ENCODE assay signal across 8 cellular contexts in genomic region chr7:144391823-144392255, GRCh38. TPM values are rescaled to one million over a fixed set of nuclear protein-coding genes. Genes with fewer than 3 reads are reported as not detected.
DNase-seq lines count a peak whose midpoint lies in the region; ATAC-seq and TF ChIP-seq lines count a peak whose summit lies in the region.

No MANE protein-coding gene starts in this region.

- H3K27ac Mint-ChIP-seq in activated CD8-positive, alpha-beta memory T cell treated with anti-CD3 and anti-CD28 coated beads, Interleukin-2, amount 10 ng/mL, durations not matched to agents 7 days and 5 days = no peak overlapping the region

- peaks cover 5% of the 10 kb centered on the region for H3K27me3 Mint-ChIP-seq in activated CD8-positive, alpha-beta memory T cell treated with anti-CD3 and anti-CD28 coated beads, Interleukin-2, amount 10 ng/mL, durations not matched to agents 7 days and 5 days

- DNase-seq in activated CD8-positive, alpha-beta memory T cell treated with anti-CD3 and anti-CD28 coated beads, Interleukin-2, amount 10 ng/mL, durations not matched to agents 7 days and 5 days = no peak
- no peak for DNase-seq in activated CD8-positive, alpha-beta memory T cell treated with anti-CD3 and anti-CD28 coated beads, Interleukin-2, amount 50 U/mL, for 4 hours
- DNase-seq in SKM-1 treated with dmso at 0.1 percent for 144 hours (lab: John Stamatoyannopoulos, UW; ENCODE audit: unreplicated experiment) = peak; percentile 56
- DNase-seq in epithelial cell of esophagus (ENCODE audit: low read depth) = peak; percentile 58
- DNase-seq in MG63 = no peak

- H3K9me3 ChIP-seq in muscle layer of duodenum (ENCODE audit: control insufficient read depth in 1 of 2, low read length in 2 of 2) (no peaks in the 10 kb centered on the region), MG63 (no peaks in the 10 kb centered on the region)

- H3K27me3 ChIP-seq in KMS-11 (ENCODE audit: insufficient read depth, low read depth) = no peaks in the 10 kb centered on the region
- H3K27me3 ChIP-seq in muscle layer of duodenum (ENCODE audit: low read depth, low read length) = no peaks in the 10 kb centered on the region
- no peaks in the 10 kb centered on the region for H3K27me3 ChIP-seq in MG63

- CTCF ChIA-PET in activated CD8-positive, alpha-beta memory T cell treated with anti-CD3 and anti-CD28 coated beads, Interleukin-2, amount 10 ng/mL, durations not matched to agents 7 days and 5 days (lab: Charles Lee) = interaction anchor here (1.1 to 2.5 kb wide), 4 partner anchors 9 to 217 kb away, joined by 4 to 8 read pairs (median 6); no protein-coding TSS in a partner anchor

- peak; percentile 84 for TF ChIP-seq CTCF in KMS-11 (conservative IDR thresholded peaks at IDR 0.05; ENCODE audit: low read depth, low read length)
- TF ChIP-seq CTCF in epithelial cell of esophagus (IDR thresholded peaks at IDR 0.05; ENCODE audit: insufficient read depth, low read depth, low read length, missing control alignments) = peak; percentile 66

- peak overlapping the region; percentile 27 for H3K4me2 ChIP-seq in KMS-11

- H3K9me3 Mint-ChIP-seq in activated CD8-positive, alpha-beta memory T cell treated with anti-CD3 and anti-CD28 coated beads, Interleukin-2, amount 10 ng/mL, durations not matched to agents 7 days and 5 days (ENCODE audit: low read depth) = no peaks in the 10 kb centered on the region

- H3K36me3 Mint-ChIP-seq in activated CD8-positive, alpha-beta memory T cell treated with anti-CD3 and anti-CD28 coated beads, Interleukin-2, amount 10 ng/mL, durations not matched to agents 7 days and 5 days = no peaks in the 10 kb centered on the region

- H3K4me3 ChIP-seq in KMS-11 (IDR thresholded peaks at IDR 0.05; ENCODE audit: insufficient read depth, low read depth, low read length) (no peak overlapping the region), epithelial cell of esophagus (ENCODE audit: low read length) (no peak overlapping the region), muscle layer of duodenum (ENCODE audit: low read depth in 1 of 2, low read length in 2 of 2) (peak overlapping the region; percentile 31 to 37), MG63 (no peak overlapping the region)

- ATAC-seq in activated CD8-positive, alpha-beta memory T cell treated with anti-CD3 and anti-CD28 coated beads, Interleukin-2, amount 10 ng/mL, durations not matched to agents 7 days and 5 days = peak; percentile 78
- peak; percentile 88 for ATAC-seq in GM21529 (IDR thresholded peaks at IDR 0.05; ENCODE audit: unreplicated experiment)

- peak overlapping the region; percentile 88 for H2AFZ ChIP-seq in KMS-11 (ENCODE audit: low read depth)

- peaks cover 8% of the 10 kb centered on the region for H3K4me1 ChIP-seq in KMS-11 (ENCODE audit: low read depth, poor library complexity, severe bottlenecking)
- peaks cover 0 to 6% of the 10 kb centered on the region in 2 donors for H3K4me1 ChIP-seq in muscle layer of duodenum (ENCODE audit: control insufficient read depth in 1 of 2, insufficient read depth in 2 of 2, low read length in 2 of 2)

- H3K36me3 ChIP-seq in KMS-11 (ENCODE audit: insufficient read depth) (no peaks in the 10 kb centered on the region), muscle layer of duodenum (ENCODE audit: control insufficient read depth in 1 of 2, insufficient read depth in 2 of 2, low read length in 2 of 2) (no peaks in the 10 kb centered on the region), MG63 (no peaks in the 10 kb centered on the region)

- H3K9ac ChIP-seq in KMS-11 = peak overlapping the region; percentile 26; the same call in 1 of the 2 replicates

- H3K27ac ChIP-seq in KMS-11 = no peak overlapping the region
- H3K27ac ChIP-seq in muscle layer of duodenum (ENCODE audit: low read length) = no peak overlapping the region

- no peaks in the 10 kb centered on the region for H4K20me1 ChIP-seq in KMS-11 (ENCODE audit: insufficient read depth)

- peaks cover 4% of the 10 kb centered on the region for H3K4me1 Mint-ChIP-seq in activated CD8-positive, alpha-beta memory T cell treated with anti-CD3 and anti-CD28 coated beads, Interleukin-2, amount 10 ng/mL, durations not matched to agents 7 days and 5 days

- no peaks in the 10 kb centered on the region for H3K79me2 ChIP-seq in KMS-11 (ENCODE audit: insufficient read depth, low read depth)

- peak overlapping the region; percentile 40 for H3K4me3 Mint-ChIP-seq in activated CD8-positive, alpha-beta memory T cell treated with anti-CD3 and anti-CD28 coated beads, Interleukin-2, amount 10 ng/mL, durations not matched to agents 7 days and 5 days

RNA-seq across cellular contexts. Expression of gene NOBOX, which starts 11.7 kb away (rescaled TPM):
- total RNA-seq in activated CD8-positive, alpha-beta memory T cell treated with anti-CD3 and anti-CD28 coated beads, Interleukin-2, amount 10 ng/mL, durations not matched to agents 7 days and 5 days = not detected
- total RNA-seq in MG63 (2014; rRNA removed; shearing (Covaris generic); ENCODE audit: low replicate concordance) = not detected in 2 replicates

RNA-seq across cellular contexts. Expression of gene ARHGEF5, which starts 36.6 kb away (rescaled TPM):
- total RNA-seq in activated CD8-positive, alpha-beta memory T cell treated with anti-CD3 and anti-CD28 coated beads, Interleukin-2, amount 10 ng/mL, durations not matched to agents 7 days and 5 days = 1 to 10 TPM; 5.6 to 7.4 TPM
- 2.0 and 2.7 TPM in 2 replicates for total RNA-seq in MG63 (2014; rRNA removed; shearing (Covaris generic); ENCODE audit: low replicate concordance)

Comparison
In these comparisons a context has a peak if more than half of its experiments do, and no peak if none do; other contexts are left out.
1. DNase-seq: peak in SKM-1 treated with dmso at 0.1 percent for 144 hours (single experiment) and epithelial cell of esophagus (single experiment); none in activated CD8-positive, alpha-beta memory T cell treated with anti-CD3 and anti-CD28 coated beads, Interleukin-2, amount 10 ng/mL, durations not matched to agents 7 days and 5 days (single experiment), activated CD8-positive, alpha-beta memory T cell treated with anti-CD3 and anti-CD28 coated beads, Interleukin-2, amount 50 U/mL, for 4 hours (single experiment) and MG63 (single experiment).
2. H3K4me3 ChIP-seq: peak in muscle layer of duodenum (2 of 2); none in KMS-11 (single experiment), epithelial cell of esophagus (single experiment) and MG63 (single experiment).